Comparison of ENCODE assay signal across 17 cellular contexts in the genomic region with DNA sequence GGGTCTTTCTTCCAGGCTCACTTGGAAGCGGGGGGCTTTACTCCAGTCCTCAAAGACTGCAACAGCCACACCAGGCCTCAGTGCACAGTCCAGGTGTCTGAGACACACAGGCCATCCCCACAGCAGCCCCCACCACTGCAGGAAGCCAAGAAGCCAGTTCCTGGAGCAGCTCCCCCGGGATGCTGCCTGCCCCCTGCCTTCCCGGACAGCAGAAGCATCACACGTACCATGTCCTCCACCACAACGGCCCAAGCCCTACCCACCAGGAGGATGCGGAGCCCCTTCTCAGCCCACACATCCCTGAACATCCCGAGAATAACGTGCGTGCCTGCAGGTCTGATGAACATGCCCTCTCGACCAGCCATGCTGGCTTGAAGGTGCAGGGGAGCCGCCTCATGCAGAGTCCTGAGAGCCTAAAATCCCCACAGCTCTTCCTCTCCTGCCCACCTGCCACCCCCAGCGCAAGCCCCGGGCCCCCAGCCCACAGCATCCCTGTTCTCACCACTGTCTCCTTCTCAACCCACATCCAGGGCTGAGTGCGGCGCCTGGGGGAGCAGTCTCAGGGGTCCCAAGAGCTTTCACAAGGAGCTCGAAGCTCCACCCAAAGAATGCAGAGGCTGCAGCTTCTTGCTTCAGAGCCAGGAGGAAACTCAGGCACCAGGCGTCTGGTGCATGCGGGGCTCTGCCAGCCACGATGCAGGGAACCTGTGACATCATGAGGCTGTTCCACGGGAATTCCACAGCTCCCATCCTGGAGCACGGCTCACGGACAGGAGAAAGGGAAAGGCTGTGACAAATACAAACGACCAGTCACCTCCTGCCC.
DNase-seq lines count a peak whose midpoint lies in the region; ATAC-seq and TF ChIP-seq lines count a peak whose summit lies in the region.
"Had no signal": no experiment of that assay in that cellular context is flagged by ENCODE, and none has a peak within 500 bp of the region (broad histone marks: within the 10 kb centered on the region; RNA-seq: fewer than 3 reads in every experiment).

No MANE protein-coding gene starts in this region.

- H3K23ac ChIP-seq in mesendoderm (ENCODE audit: low read length): no peak overlapping the region

- H3K27me3 ChIP-seq in H7 (ENCODE audit: control insufficient read depth, insufficient read depth, low read length) (no peaks in the 10 kb centered on the region), mesendoderm (ENCODE audit: insufficient read depth, low read length, poor library complexity) (no peaks in the 10 kb centered on the region), upper lobe of right lung (no peaks in the 10 kb centered on the region)

- intact Hi-C loops in left ventricle myocardium superior (cut with micrococcal nuclease) (no loop called here), Right ventricle myocardium inferior (cut with DNase I) (no loop called here), upper lobe of right lung (cut with DNase I) (no loop called here)

- H3K4me3 ChIP-seq in H7 (ENCODE audit: insufficient read depth, low read depth, low read length) (no peak overlapping the region), mesendoderm (ENCODE audit: low read length) (no peak overlapping the region), upper lobe of right lung (no peak overlapping the region)
- H3K4me3 ChIP-seq: SJCRH30 had no signal

- ATAC-seq in left ventricle myocardium superior (no peak), Right ventricle myocardium inferior (no peak), upper lobe of right lung (no peak), HG03108 (IDR thresholded peaks at IDR 0.05; ENCODE audit: unreplicated experiment) (no peak)

- H2AK5ac ChIP-seq in mesendoderm (ENCODE audit: low read length): no peak overlapping the region

- no peaks in the 10 kb centered on the region for H3K79me2 ChIP-seq in mesendoderm (ENCODE audit: control insufficient read depth, insufficient read depth, low read length)

- H3K56ac ChIP-seq in mesendoderm (ENCODE audit: low read length): no peak overlapping the region

- no peaks in the 10 kb centered on the region for H3K4me1 ChIP-seq in mesendoderm (ENCODE audit: control insufficient read depth, low read depth, low read length)
- H3K4me1 ChIP-seq in upper lobe of right lung: no peaks in the 10 kb centered on the region
- H3K4me1 ChIP-seq: Caco-2, SJCRH30 had no signal

- no peak overlapping the region for H2BK15ac ChIP-seq in mesendoderm (replicated peaks; ENCODE audit: low read depth)

- H3K4me2 ChIP-seq in mesendoderm (ENCODE audit: low read length): no peak overlapping the region

- H4K8ac ChIP-seq in mesendoderm (ENCODE audit: low read depth, low read length): no peak overlapping the region

- peak; percentile 18 for DNase-seq in left ventricle myocardium superior
- no peak for DNase-seq in Right ventricle myocardium inferior (ENCODE audit: missing footprints)
- DNase-seq in H7: peak; percentile 34
- DNase-seq in mesendoderm: peak; percentile 9
- peak; percentile 52 for DNase-seq in upper lobe of right lung
- DNase-seq in SHP77 treated with DMSO at 0.1 percent for 48 hours (lab: John Stamatoyannopoulos, UW): no peak
- DNase-seq: H9, NCI-H1417, NCI-H187, NCI-H2107, NCI-H2227 treated with DMSO at 0.1 percent for 48 hours, NCI-H510A treated with DMSO at 0.1 percent for 48 hours, NCI-H774, SJCRH30 had no signal

- no peak overlapping the region for H3K18ac ChIP-seq in mesendoderm (ENCODE audit: low read length)

- no peak overlapping the region for H3K4ac ChIP-seq in mesendoderm (ENCODE audit: low read depth, low read length)

- H3K9me3 ChIP-seq in upper lobe of right lung: no peaks in the 10 kb centered on the region
- H3K9me3 ChIP-seq: Caco-2 had no signal

- no CpG with 5 or more reads among the region's 23 CpGs for WGBS in mesendoderm (ENCODE audit: extremely low coverage, insufficient coverage, low lambda C conversion rate)

- no peak overlapping the region for H4K5ac ChIP-seq in mesendoderm (ENCODE audit: low read length)

- no peak overlapping the region for H3K9ac ChIP-seq in mesendoderm (ENCODE audit: low read length)

- no peak overlapping the region for H2BK120ac ChIP-seq in mesendoderm (ENCODE audit: low read depth, low read length)

- H3K36me3 ChIP-seq in H7 (replicated peaks; ENCODE audit: control insufficient read depth, insufficient read depth, low read length): no peaks in the 10 kb centered on the region
- no peaks in the 10 kb centered on the region for H3K36me3 ChIP-seq in mesendoderm (ENCODE audit: control insufficient read depth, insufficient read depth, low read length)
- no peaks in the 10 kb centered on the region for H3K36me3 ChIP-seq in upper lobe of right lung
- H3K36me3 ChIP-seq: SJCRH30 had no signal

- H3K79me1 ChIP-seq in mesendoderm (ENCODE audit: low read length): no peaks in the 10 kb centered on the region

- TF ChIP-seq CTCF in upper lobe of right lung (IDR thresholded peaks at IDR 0.05): no peak

- H2BK5ac ChIP-seq in mesendoderm (ENCODE audit: low read length): no peak overlapping the region

- H3K27ac ChIP-seq in mesendoderm (ENCODE audit: low read depth, low read length): no peak overlapping the region
- H3K27ac ChIP-seq in upper lobe of right lung: no peak overlapping the region
- H3K27ac ChIP-seq: C4-2B, SJCRH30 had no signal

Comparison
In these comparisons a context has a peak if more than half of its experiments do, and no peak if none do; other contexts are left out.
1. DNase-seq: peak in left ventricle myocardium superior (single experiment), H7 (single experiment), mesendoderm (single experiment) and upper lobe of right lung (single experiment); none in Right ventricle myocardium inferior (single experiment) and SHP77 treated with DMSO at 0.1 percent for 48 hours (single experiment).